8 cellular contexts compared by ENCODE assay signal in genomic region chr9:93451762-93452709, GRCh38. TPM values are rescaled to one million over a fixed set of nuclear protein-coding genes. Genes with fewer than 3 reads are reported as not detected.
DNase-seq lines count a peak whose midpoint lies in the region; ATAC-seq and TF ChIP-seq lines count a peak whose summit lies in the region.

No MANE protein-coding gene starts in this region.

- peaks cover 52% of the 10 kb centered on the region for H3K4me1 Mint-ChIP-seq in activated naive CD4-positive, alpha-beta T cell treated with anti-CD3 and anti-CD28 coated beads, Interleukin-2, amount 50 U/mL, for 24 hours

- peaks cover 29% of the 10 kb centered on the region; the same call in 1 of the 2 replicates for H4K20me1 ChIP-seq in DND-41 (ENCODE audit: insufficient read depth, low read length)

- peak overlapping the region; percentile 94 for H3K27ac ChIP-seq in DND-41 (ENCODE audit: low read length)
- peak overlapping the region; percentile 81 for H3K27ac ChIP-seq in RWPE2 (ENCODE audit: poor library complexity, severe bottlenecking)
- H3K27ac ChIP-seq in parathyroid adenoma: peak overlapping the region; percentile 81
- H3K27ac ChIP-seq in uterus: peak overlapping the region; percentile 93 to 98

- H3K4me1 ChIP-seq in DND-41 (ENCODE audit: insufficient read depth, low read length): peaks cover 52% of the 10 kb centered on the region
- H3K4me1 ChIP-seq in RWPE2 (ENCODE audit: insufficient read depth, poor library complexity, severe bottlenecking): peaks cover 24% of the 10 kb centered on the region
- H3K4me1 ChIP-seq in parathyroid adenoma: peaks cover 5% of the 10 kb centered on the region
- peaks cover 0 to 25% of the 10 kb centered on the region in 2 donors for H3K4me1 ChIP-seq in uterus

- H3K9ac ChIP-seq in DND-41 (ENCODE audit: low read depth, low read length) (peak overlapping the region; percentile 97), parathyroid adenoma (peak overlapping the region; percentile 19)

- H3K4me3 ChIP-seq in DND-41 (ENCODE audit: low read depth in 1 of 2, low read length in 2 of 2) (peak overlapping the region; percentile 43 to 77), RWPE2 (ENCODE audit: severe bottlenecking) (peak overlapping the region; percentile 88), parathyroid adenoma (ENCODE audit: low read depth, low read length) (peak overlapping the region; percentile 79), uterus (peak overlapping the region; percentile 69 to 81)

- H3K27ac Mint-ChIP-seq in activated naive CD4-positive, alpha-beta T cell treated with anti-CD3 and anti-CD28 coated beads, Interleukin-2, amount 50 U/mL, for 24 hours: peak overlapping the region; percentile 92

- no peaks in the 10 kb centered on the region for H3K27me3 Mint-ChIP-seq in activated naive CD4-positive, alpha-beta T cell treated with anti-CD3 and anti-CD28 coated beads, Interleukin-2, amount 50 U/mL, for 24 hours

- H3K79me2 ChIP-seq in DND-41 (ENCODE audit: insufficient read depth, low read length) (peaks cover 77% of the 10 kb centered on the region), parathyroid adenoma (peaks cover 13% of the 10 kb centered on the region)

- H3K4me2 ChIP-seq in DND-41 (ENCODE audit: insufficient read depth, low read length): peak overlapping the region; percentile 90
- peak overlapping the region; percentile 93 for H3K4me2 ChIP-seq in parathyroid adenoma (ENCODE audit: low read length)

- ATAC-seq in DND-41 (ENCODE audit: insufficient read depth, low read depth): 0 out of 3 replicates have a peak, but pooled peaks have one; percentile 6
- peak; percentile 17 for ATAC-seq in HG02588 (IDR thresholded peaks at IDR 0.05; ENCODE audit: unreplicated experiment)
- ATAC-seq in RWPE2 (ENCODE audit: low read depth): peak; percentile 9; the same call in 2 of the 3 replicates
- peak; percentile 16 for ATAC-seq in Right ventricle myocardium inferior

- H3K4me3 Mint-ChIP-seq in activated naive CD4-positive, alpha-beta T cell treated with anti-CD3 and anti-CD28 coated beads, Interleukin-2, amount 50 U/mL, for 24 hours: peak overlapping the region; percentile 92

- no peaks in the 10 kb centered on the region for H3K9me3 Mint-ChIP-seq in activated naive CD4-positive, alpha-beta T cell treated with anti-CD3 and anti-CD28 coated beads, Interleukin-2, amount 50 U/mL, for 24 hours

- DNase-seq in DND-41: peak; percentile 46
- peak; percentile 67 for DNase-seq in RWPE2 (ENCODE audit: low spot score)
- peak; percentile 80 for DNase-seq in Right ventricle myocardium inferior (ENCODE audit: missing footprints)
- DNase-seq in uterus: peak; percentile 44 to 46
- DNase-seq in NCI-H187 treated with DMSO at 0.1 percent for 48 hours (lab: John Stamatoyannopoulos, UW): no peak

- H3K36me3 Mint-ChIP-seq in activated naive CD4-positive, alpha-beta T cell treated with anti-CD3 and anti-CD28 coated beads, Interleukin-2, amount 50 U/mL, for 24 hours: peaks cover 9% of the 10 kb centered on the region

- TF ChIP-seq POLR2A in uterus (IDR thresholded peaks at IDR 0.05): no peak

- intact Hi-C loops in Right ventricle myocardium inferior (cut with DNase I) (loop anchor here (2.0 to 5.0 kb wide), 3 partner anchors 75 to 355 kb away; partner anchors contain the start of gene CARD19), uterus (cut with DNase I; ENCODE audit: low total_unique reads) (loop anchor here (10.0 kb wide), 1 partner anchor 713 kb away; no protein-coding TSS in a partner anchor)

- no peaks in the 10 kb centered on the region for H3K27me3 ChIP-seq in DND-41 (ENCODE audit: insufficient read depth, low read length, poor library complexity)
- H3K27me3 ChIP-seq in RWPE2 (ENCODE audit: insufficient read depth, poor library complexity, severe bottlenecking): no peaks in the 10 kb centered on the region
- no peaks in the 10 kb centered on the region for H3K27me3 ChIP-seq in parathyroid adenoma (ENCODE audit: control insufficient read depth, insufficient read depth, low read length)
- H3K27me3 ChIP-seq in uterus: no peaks in the 10 kb centered on the region

- TF ChIP-seq CTCF in DND-41 (IDR thresholded peaks at IDR 0.05; ENCODE audit: borderline replicate concordance, extremely low read depth, low read length, poor library complexity, severe bottlenecking) (no peak), RWPE2 (IDR thresholded peaks at IDR 0.05; ENCODE audit: poor library complexity, severe bottlenecking) (peak; percentile 6), parathyroid adenoma (IDR thresholded peaks at IDR 0.05) (no peak), uterus (IDR thresholded peaks at IDR 0.05) (peak in 2 of 4 experiments; percentile 14 to 46)

- H3K36me3 ChIP-seq in DND-41 (ENCODE audit: insufficient read depth, low read length) (peaks cover 53% of the 10 kb centered on the region), RWPE2 (ENCODE audit: low read depth) (peaks cover 71% of the 10 kb centered on the region), parathyroid adenoma (ENCODE audit: control insufficient read depth, insufficient read depth, low read length) (no peaks in the 10 kb centered on the region), uterus (no peaks in the 10 kb centered on the region)

- H2AFZ ChIP-seq in DND-41 (ENCODE audit: low read depth, low read length) (peak overlapping the region; percentile 77), parathyroid adenoma (peak overlapping the region; percentile 68)

- H3K9me3 ChIP-seq in DND-41 (ENCODE audit: insufficient read depth, low read length, severe bottlenecking) (no peaks in the 10 kb centered on the region), RWPE2 (ENCODE audit: severe bottlenecking) (no peaks in the 10 kb centered on the region), parathyroid adenoma (ENCODE audit: control insufficient read depth, low read length) (no peaks in the 10 kb centered on the region), uterus (no peaks in the 10 kb centered on the region)

RNA-seq across cellular contexts. Expression of gene FAM120A, which starts 0.6 kb away (rescaled TPM):
- total RNA-seq in Right ventricle myocardium inferior (94.1 TPM), uterus (100 to 1,000 TPM in 2 of 4 donors, 10 to 100 TPM in 2; 36.8 to 110 (median 103) TPM)

RNA-seq across cellular contexts. Expression of gene FAM120AOS, which starts 1.3 kb away (rescaled TPM):
- total RNA-seq in Right ventricle myocardium inferior: 28.4 TPM
- total RNA-seq in uterus: 10 to 100 TPM in 3 of 4 donors, 1 to 10 TPM in 1; 8.5 to 45.2 (median 39.1) TPM
